1 cellular context compared by ENCODE assay signal in the genomic region with DNA sequence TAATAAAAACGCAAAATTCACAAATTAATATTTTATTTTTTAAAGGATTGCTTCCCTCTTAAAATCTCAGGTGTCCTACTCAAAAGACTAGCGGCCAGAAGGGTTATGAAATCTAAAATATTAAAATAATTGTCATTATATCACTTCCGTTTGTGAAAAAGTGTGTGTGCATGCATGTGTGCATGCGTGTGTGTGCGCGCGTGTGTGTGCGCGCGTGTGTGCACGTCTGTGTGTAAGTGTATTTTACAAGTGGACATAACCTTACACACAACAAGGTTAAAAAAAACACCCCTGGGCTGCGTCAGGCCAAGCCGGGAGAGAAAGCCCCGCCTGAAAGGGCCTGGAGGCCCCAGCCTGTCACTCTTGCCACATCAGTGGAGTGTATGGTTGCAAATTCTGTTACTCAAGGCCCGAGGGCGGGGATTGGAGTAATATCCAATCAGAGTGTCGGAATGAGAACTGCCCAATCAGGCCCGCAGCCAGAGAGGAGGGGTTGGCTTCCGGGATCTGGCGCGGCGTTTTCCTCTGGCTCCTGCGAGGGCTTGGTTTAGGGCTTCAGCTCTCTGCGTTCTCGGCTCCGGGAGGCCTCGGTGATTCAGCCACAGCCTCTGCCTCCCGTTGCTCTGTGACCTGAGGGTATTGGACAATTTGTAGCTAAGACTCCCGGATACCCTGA.
TF ChIP-seq lines count a peak whose summit lies in the region.

A gene (plus strand): TSS at position 518 of the 676 bp plus-strand sequence. CDS start 168 bp downstream, outside the sequence.

TF ChIP-seq in K562, 482 proteins besides CTCF, POLR2A, EP300 and RAD21 (continued from another document):
- TF ChIP-seq SIN3A (IDR thresholded peaks at IDR 0.05; ENCODE audit: borderline replicate concordance in 2 of 2, control insufficient read depth in 1 of 2, low read depth in 2 of 2, low read length in 2 of 2) (peak in 1 of 2 experiments; percentile 31; a peak in 1 of 4 replicates), GABPA (tag; conservative IDR thresholded peaks at IDR 0.05; ENCODE audit: low read depth) (peak; percentile 57)
- TF ChIP-seq, protein P1, sequence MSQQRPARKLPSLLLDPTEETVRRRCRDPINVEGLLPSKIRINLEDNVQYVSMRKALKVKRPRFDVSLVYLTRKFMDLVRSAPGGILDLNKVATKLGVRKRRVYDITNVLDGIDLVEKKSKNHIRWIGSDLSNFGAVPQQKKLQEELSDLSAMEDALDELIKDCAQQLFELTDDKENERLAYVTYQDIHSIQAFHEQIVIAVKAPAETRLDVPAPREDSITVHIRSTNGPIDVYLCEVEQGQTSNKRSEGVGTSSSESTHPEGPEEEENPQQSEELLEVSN (IDR thresholded peaks at IDR 0.05; ENCODE audit: borderline replicate concordance in 1 of 2, extremely low read depth in 1 of 2, insufficient read depth in 1 of 2, insufficient read length in 1 of 2, low read depth in 1 of 2, low read length in 1 of 2, poor library complexity in 1 of 2, severe bottlenecking in 1 of 2), result peak in 1 of 2 experiments; percentile 20
